Comparison of ENCODE assay signal across 2 cellular contexts in the genomic region with DNA sequence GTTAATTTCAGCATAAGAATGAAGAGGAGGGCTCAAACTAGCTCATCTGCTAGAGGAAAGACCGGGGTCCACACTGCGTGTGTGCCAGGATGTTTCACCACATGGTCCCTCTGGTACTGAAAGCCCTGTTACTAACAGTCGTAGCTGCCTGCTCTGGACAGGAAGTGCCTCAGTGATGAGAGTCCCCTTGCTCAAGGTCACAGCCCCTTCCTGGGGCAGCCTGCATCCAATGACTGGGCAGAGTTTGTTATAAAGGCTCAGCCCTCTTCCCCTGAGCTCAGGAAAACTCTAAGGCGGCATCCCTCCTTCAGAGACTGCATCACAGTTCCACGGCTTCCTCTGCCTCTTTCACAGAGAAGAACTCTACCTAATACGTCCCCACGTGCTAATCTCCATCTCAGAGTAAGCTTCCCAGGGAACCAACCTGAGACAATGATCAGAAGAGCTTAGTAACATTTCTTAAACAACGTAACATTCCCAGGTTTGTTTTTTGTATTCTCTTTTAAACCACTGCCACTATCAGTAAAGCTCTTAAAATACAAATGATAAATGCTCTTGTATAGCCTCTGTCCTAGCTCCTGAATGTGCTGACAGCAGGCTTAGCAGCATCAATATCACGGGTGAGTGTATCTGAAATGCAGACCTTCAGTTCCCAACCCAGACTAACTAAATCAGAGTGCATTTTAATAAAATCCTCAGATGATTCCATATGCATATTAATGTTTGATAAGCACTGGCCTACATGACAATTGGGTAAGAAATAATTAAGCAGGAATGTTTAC.
TF ChIP-seq lines count a peak whose summit lies in the region.

No MANE protein-coding gene starts in this region.

TF ChIP-seq in H1, 55 proteins besides CTCF, POLR2A, EP300 and RAD21:
- TF ChIP-seq CTBP2 (IDR thresholded peaks at IDR 0.05; ENCODE audit: borderline replicate concordance, insufficient read depth, insufficient read length, low read length), result no peak
- TF ChIP-seq, protein P1, sequence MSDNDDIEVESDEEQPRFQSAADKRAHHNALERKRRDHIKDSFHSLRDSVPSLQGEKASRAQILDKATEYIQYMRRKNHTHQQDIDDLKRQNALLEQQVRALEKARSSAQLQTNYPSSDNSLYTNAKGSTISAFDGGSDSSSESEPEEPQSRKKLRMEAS (IDR thresholded peaks at IDR 0.05), result peak; percentile 52; the same call in 1 of the 2 replicates
- no peak for TF ChIP-seq TCF12 (IDR thresholded peaks at IDR 0.05; ENCODE audit: low read depth, low read length)
- TF ChIP-seq TEAD4 (IDR thresholded peaks at IDR 0.05; ENCODE audit: low read depth, low read length), result no peak
- no peak for TF ChIP-seq MAFK (IDR thresholded peaks at IDR 0.05; ENCODE audit: low read depth, low read length)
- TF ChIP-seq GABPA (IDR thresholded peaks at IDR 0.05; ENCODE audit: borderline replicate concordance, insufficient read depth, low read length), result peak; percentile 79; the same call in 1 of the 2 replicates
TF ChIP-seq in H1: peak in this region for 2.

TF ChIP-seq in HepG2, 621 proteins besides CTCF, POLR2A, EP300 and RAD21:
- TF ChIP-seq FOSL2 (CRISPR knock-in tag; IDR thresholded peaks at IDR 0.05), result peak; percentile 62
- 0 out of 2 replicates have a peak, but pooled peaks have one; percentile 29 for TF ChIP-seq PHF21A (CRISPR knock-in tag; IDR thresholded peaks at IDR 0.05)
- no peak for TF ChIP-seq GPN1 (CRISPR knock-in tag; IDR thresholded peaks at IDR 0.05; ENCODE audit: borderline replicate concordance)
- 0 out of 2 replicates have a peak, but pooled peaks have one; percentile 23 for TF ChIP-seq ELF3 (CRISPR knock-in tag; IDR thresholded peaks at IDR 0.05)
- TF ChIP-seq SAP130 (CRISPR knock-in tag; IDR thresholded peaks at IDR 0.05; ENCODE audit: low read depth), result peak; percentile 28; the same call in 1 of the 2 replicates
- 0 out of 2 replicates have a peak, but pooled peaks have one; percentile 44 for TF ChIP-seq ZNF12 (CRISPR knock-in tag; IDR thresholded peaks at IDR 0.05)
- TF ChIP-seq, protein P2, sequence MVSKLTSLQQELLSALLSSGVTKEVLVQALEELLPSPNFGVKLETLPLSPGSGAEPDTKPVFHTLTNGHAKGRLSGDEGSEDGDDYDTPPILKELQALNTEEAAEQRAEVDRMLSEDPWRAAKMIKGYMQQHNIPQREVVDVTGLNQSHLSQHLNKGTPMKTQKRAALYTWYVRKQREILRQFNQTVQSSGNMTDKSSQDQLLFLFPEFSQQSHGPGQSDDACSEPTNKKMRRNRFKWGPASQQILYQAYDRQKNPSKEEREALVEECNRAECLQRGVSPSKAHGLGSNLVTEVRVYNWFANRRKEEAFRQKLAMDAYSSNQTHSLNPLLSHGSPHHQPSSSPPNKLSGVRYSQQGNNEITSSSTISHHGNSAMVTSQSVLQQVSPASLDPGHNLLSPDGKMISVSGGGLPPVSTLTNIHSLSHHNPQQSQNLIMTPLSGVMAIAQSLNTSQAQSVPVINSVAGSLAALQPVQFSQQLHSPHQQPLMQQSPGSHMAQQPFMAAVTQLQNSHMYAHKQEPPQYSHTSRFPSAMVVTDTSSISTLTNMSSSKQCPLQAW (CRISPR knock-in tag; IDR thresholded peaks at IDR 0.05), result 0 out of 2 replicates have a peak, but pooled peaks have one; percentile 21
- TF ChIP-seq GABPB1 (CRISPR knock-in tag; IDR thresholded peaks at IDR 0.05), result peak; percentile 74
- TF ChIP-seq NFYC (CRISPR knock-in tag; IDR thresholded peaks at IDR 0.05), result no peak
- peak; percentile 55; the same call in 1 of the 2 replicates for TF ChIP-seq MED1 (CRISPR knock-in tag; IDR thresholded peaks at IDR 0.05)
- TF ChIP-seq HNF4A (CRISPR knock-in tag; IDR thresholded peaks at IDR 0.05), result 0 out of 2 replicates have a peak, but pooled peaks have one; percentile 21
- TF ChIP-seq, protein P3, sequence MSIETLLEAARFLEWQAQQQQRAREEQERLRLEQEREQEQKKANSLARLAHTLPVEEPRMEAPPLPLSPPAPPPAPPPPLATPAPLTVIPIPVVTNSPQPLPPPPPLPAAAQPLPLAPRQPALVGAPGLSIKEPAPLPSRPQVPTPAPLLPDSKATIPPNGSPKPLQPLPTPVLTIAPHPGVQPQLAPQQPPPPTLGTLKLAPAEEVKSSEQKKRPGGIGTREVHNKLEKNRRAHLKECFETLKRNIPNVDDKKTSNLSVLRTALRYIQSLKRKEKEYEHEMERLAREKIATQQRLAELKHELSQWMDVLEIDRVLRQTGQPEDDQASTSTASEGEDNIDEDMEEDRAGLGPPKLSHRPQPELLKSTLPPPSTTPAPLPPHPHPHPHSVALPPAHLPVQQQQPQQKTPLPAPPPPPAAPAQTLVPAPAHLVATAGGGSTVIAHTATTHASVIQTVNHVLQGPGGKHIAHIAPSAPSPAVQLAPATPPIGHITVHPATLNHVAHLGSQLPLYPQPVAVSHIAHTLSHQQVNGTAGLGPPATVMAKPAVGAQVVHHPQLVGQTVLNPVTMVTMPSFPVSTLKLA (IDR thresholded peaks at IDR 0.05), result no peak
- TF ChIP-seq ZNF607 (CRISPR knock-in tag; IDR thresholded peaks at IDR 0.05; ENCODE audit: borderline replicate concordance), result 0 out of 2 replicates have a peak, but pooled peaks have one; percentile 17
- TF ChIP-seq, protein P4, sequence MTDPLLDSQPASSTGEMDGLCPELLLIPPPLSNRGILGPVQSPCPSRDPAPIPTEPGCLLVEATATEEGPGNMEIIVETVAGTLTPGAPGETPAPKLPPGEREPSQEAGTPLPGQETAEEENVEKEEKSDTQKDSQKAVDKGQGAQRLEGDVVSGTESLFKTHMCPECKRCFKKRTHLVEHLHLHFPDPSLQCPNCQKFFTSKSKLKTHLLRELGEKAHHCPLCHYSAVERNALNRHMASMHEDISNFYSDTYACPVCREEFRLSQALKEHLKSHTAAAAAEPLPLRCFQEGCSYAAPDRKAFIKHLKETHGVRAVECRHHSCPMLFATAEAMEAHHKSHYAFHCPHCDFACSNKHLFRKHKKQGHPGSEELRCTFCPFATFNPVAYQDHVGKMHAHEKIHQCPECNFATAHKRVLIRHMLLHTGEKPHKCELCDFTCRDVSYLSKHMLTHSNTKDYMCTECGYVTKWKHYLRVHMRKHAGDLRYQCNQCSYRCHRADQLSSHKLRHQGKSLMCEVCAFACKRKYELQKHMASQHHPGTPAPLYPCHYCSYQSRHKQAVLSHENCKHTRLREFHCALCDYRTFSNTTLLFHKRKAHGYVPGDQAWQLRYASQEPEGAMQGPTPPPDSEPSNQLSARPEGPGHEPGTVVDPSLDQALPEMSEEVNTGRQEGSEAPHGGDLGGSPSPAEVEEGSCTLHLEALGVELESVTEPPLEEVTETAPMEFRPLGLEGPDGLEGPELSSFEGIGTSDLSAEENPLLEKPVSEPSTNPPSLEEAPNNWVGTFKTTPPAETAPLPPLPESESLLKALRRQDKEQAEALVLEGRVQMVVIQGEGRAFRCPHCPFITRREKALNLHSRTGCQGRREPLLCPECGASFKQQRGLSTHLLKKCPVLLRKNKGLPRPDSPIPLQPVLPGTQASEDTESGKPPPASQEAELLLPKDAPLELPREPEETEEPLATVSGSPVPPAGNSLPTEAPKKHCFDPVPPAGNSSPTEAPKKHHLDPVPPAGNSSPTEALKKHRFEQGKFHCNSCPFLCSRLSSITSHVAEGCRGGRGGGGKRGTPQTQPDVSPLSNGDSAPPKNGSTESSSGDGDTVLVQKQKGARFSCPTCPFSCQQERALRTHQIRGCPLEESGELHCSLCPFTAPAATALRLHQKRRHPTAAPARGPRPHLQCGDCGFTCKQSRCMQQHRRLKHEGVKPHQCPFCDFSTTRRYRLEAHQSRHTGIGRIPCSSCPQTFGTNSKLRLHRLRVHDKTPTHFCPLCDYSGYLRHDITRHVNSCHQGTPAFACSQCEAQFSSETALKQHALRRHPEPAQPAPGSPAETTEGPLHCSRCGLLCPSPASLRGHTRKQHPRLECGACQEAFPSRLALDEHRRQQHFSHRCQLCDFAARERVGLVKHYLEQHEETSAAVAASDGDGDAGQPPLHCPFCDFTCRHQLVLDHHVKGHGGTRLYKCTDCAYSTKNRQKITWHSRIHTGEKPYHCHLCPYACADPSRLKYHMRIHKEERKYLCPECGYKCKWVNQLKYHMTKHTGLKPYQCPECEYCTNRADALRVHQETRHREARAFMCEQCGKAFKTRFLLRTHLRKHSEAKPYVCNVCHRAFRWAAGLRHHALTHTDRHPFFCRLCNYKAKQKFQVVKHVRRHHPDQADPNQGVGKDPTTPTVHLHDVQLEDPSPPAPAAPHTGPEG (CRISPR knock-in tag; IDR thresholded peaks at IDR 0.05), result no peak
- TF ChIP-seq SALL1 (CRISPR knock-in tag; IDR thresholded peaks at IDR 0.05), result peak; percentile 52; the same call in 1 of the 2 replicates
- TF ChIP-seq, protein P5, sequence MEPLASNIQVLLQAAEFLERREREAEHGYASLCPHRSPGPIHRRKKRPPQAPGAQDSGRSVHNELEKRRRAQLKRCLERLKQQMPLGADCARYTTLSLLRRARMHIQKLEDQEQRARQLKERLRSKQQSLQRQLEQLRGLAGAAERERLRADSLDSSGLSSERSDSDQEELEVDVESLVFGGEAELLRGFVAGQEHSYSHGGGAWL (CRISPR knock-in tag; IDR thresholded peaks at IDR 0.05), result no peak
- peak; percentile 65; the same call in 1 of the 2 replicates for TF ChIP-seq ETV5 (CRISPR knock-in tag; IDR thresholded peaks at IDR 0.05; ENCODE audit: borderline replicate concordance)
- TF ChIP-seq ZBTB7B (CRISPR knock-in tag; IDR thresholded peaks at IDR 0.05), result no peak
- peak; percentile 46 for TF ChIP-seq GABPA (IDR thresholded peaks at IDR 0.05; ENCODE audit: low read depth, low read length)
- TF ChIP-seq GABPA (CRISPR knock-in tag; IDR thresholded peaks at IDR 0.05; ENCODE audit: low read depth), result peak; percentile 87
- TF ChIP-seq, protein P6, sequence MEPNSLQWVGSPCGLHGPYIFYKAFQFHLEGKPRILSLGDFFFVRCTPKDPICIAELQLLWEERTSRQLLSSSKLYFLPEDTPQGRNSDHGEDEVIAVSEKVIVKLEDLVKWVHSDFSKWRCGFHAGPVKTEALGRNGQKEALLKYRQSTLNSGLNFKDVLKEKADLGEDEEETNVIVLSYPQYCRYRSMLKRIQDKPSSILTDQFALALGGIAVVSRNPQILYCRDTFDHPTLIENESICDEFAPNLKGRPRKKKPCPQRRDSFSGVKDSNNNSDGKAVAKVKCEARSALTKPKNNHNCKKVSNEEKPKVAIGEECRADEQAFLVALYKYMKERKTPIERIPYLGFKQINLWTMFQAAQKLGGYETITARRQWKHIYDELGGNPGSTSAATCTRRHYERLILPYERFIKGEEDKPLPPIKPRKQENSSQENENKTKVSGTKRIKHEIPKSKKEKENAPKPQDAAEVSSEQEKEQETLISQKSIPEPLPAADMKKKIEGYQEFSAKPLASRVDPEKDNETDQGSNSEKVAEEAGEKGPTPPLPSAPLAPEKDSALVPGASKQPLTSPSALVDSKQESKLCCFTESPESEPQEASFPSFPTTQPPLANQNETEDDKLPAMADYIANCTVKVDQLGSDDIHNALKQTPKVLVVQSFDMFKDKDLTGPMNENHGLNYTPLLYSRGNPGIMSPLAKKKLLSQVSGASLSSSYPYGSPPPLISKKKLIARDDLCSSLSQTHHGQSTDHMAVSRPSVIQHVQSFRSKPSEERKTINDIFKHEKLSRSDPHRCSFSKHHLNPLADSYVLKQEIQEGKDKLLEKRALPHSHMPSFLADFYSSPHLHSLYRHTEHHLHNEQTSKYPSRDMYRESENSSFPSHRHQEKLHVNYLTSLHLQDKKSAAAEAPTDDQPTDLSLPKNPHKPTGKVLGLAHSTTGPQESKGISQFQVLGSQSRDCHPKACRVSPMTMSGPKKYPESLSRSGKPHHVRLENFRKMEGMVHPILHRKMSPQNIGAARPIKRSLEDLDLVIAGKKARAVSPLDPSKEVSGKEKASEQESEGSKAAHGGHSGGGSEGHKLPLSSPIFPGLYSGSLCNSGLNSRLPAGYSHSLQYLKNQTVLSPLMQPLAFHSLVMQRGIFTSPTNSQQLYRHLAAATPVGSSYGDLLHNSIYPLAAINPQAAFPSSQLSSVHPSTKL (CRISPR knock-in tag; IDR thresholded peaks at IDR 0.05), result peak; percentile 33
- peak; percentile 30; the same call in 1 of the 2 replicates for TF ChIP-seq ZNF644 (CRISPR knock-in tag; IDR thresholded peaks at IDR 0.05; ENCODE audit: low read depth)
- no peak for TF ChIP-seq ZNF253 (CRISPR knock-in tag; IDR thresholded peaks at IDR 0.05; ENCODE audit: borderline replicate concordance)
- TF ChIP-seq HMG20A (CRISPR knock-in tag; IDR thresholded peaks at IDR 0.05; ENCODE audit: borderline replicate concordance), result peak; percentile 24; the same call in 1 of the 2 replicates
- peak; percentile 59; the same call in 1 of the 2 replicates for TF ChIP-seq ELF1 (CRISPR knock-in tag; IDR thresholded peaks at IDR 0.05)
- TF ChIP-seq, protein P1 (IDR thresholded peaks at IDR 0.05), result peak; percentile 28; the same call in 1 of the 2 replicates
- TF ChIP-seq GATAD2A (CRISPR knock-in tag; IDR thresholded peaks at IDR 0.05), result 0 out of 2 replicates have a peak, but pooled peaks have one; percentile 19
TF ChIP-seq in HepG2: peak in this region for 19.
